In genomic region chr10:28253174-28253783, GRCh38 we compare ENCODE assay signal across 1 cellular context.
TF ChIP-seq lines count a peak whose summit lies in the region.

No MANE protein-coding gene starts in this region.

TF ChIP-seq in HCT116, 20 proteins besides CTCF, POLR2A, EP300 and RAD21:
- TF ChIP-seq REST (IDR thresholded peaks at IDR 0.05; ENCODE audit: low read depth) (no peak), ZBTB33 (IDR thresholded peaks at IDR 0.05; ENCODE audit: extremely low read depth, insufficient replicate concordance, low read length) (no peak), SRF (IDR thresholded peaks at IDR 0.05; ENCODE audit: low read depth) (no peak), ZFX (IDR thresholded peaks at IDR 0.05) (no peak), YY1 (IDR thresholded peaks at IDR 0.05; ENCODE audit: extremely low read depth, insufficient replicate concordance, low read depth, low read length) (no peak), SIN3A (IDR thresholded peaks at IDR 0.05; ENCODE audit: low read depth) (no peak), EZH2 (IDR thresholded peaks at IDR 0.05) (no peak), CEBPB (IDR thresholded peaks at IDR 0.05; ENCODE audit: low read depth) (no peak), TCF7L2 (IDR thresholded peaks at IDR 0.05; ENCODE audit: borderline replicate concordance, extremely low read depth, insufficient read depth, insufficient read length) (no peak), ATF3 (IDR thresholded peaks at IDR 0.05) (no peak), POLR2AphosphoS5 (IDR thresholded peaks at IDR 0.05; ENCODE audit: low read depth, low read length) (no peak), JUND (IDR thresholded peaks at IDR 0.05) (no peak), SP1 (IDR thresholded peaks at IDR 0.05; ENCODE audit: low read depth) (no peak)
- TF ChIP-seq, protein P1, sequence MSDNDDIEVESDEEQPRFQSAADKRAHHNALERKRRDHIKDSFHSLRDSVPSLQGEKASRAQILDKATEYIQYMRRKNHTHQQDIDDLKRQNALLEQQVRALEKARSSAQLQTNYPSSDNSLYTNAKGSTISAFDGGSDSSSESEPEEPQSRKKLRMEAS (IDR thresholded peaks at IDR 0.05): no peak
